In the genomic region with DNA sequence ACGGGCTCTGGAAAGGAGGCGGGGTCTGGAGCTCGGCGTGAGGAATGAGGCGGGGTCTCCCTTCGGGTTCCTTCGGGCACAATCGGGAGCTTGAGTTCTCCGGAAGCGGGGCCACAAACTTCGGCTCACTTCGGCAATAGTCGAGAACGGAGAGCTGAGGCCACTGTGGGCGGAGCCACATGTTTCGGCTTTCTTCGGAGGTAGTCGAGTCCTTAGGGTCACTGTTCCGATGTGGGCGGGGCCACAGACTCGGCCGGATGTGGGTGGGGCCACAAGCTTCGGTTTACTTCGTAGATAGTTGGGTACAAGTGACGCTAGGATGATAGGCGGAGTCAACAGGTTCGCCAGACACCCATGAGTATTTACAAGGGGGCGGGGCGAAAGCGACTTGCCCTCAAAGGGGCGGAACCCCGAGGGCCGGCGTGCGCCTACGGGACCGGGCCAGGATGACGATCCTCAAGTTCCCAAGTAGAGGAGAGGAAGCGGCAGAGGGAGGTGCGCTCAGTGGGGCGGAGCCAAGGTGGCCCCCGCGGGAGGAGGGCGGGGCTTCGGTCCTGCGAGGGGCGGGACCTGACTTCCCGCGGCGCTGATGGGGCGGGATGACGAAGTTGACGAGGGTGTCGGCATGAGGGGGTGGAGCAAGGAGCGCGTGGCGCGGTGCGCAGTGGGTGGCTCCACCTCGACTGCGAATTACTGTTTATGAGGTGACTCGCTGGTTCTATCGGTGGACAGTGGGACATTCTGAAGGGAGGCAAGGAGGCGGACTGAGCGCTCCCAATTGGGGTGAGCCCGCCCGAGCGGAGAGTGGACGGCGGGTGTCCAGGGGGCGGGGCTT, we compare ENCODE assay signal across 8 cellular contexts. TPM values are rescaled to one million over a fixed set of nuclear protein-coding genes. Genes with fewer than 3 reads are reported as not detected.
DNase-seq lines count a peak whose midpoint lies in the region; ATAC-seq, FAIRE-seq and TF ChIP-seq lines count a peak whose summit lies in the region.

No MANE protein-coding gene starts in this region.

- H4K91ac ChIP-seq in H1 (replicated peaks; ENCODE audit: insufficient read length, low read length), result peak overlapping the region; percentile 86

- no peak for TF ChIP-seq RAD21 in H1 (IDR thresholded peaks at IDR 0.05 in 1 of 2, conservative IDR thresholded peaks at IDR 0.05 in 1 of 2; ENCODE audit: low read depth in 2 of 2, low read length in 2 of 2)

- H2BK12ac ChIP-seq in H1 (ENCODE audit: low read depth, low read length), result peak overlapping the region; percentile 100

- H2BK120ac ChIP-seq in H1 (replicated peaks; ENCODE audit: low read depth, low read length), result peak overlapping the region; percentile 50

- peak overlapping the region; percentile 30 for H3K4ac ChIP-seq in H1 (replicated peaks; ENCODE audit: insufficient read length, low read depth, low read length)

- H3K27ac ChIP-seq in H1 (ENCODE audit: low read depth, low read length), result peak overlapping the region; percentile 99

- WGBS in H1 (ENCODE audit: extremely low coverage in 1 of 2, insufficient coverage in 1 of 2, insufficient read length in 1 of 2, insufficient replicate concordance in 2 of 2, low coverage in 1 of 2, low lambda C conversion rate in 2 of 2, missing lambda C conversion rate in 1 of 2), 2 experiments, result 1% methylated on average over 51 of the region's 71 CpGs; no CpG with 5 or more reads in 1 of the 2 experiments

- no peak overlapping the region for H3K23ac ChIP-seq in H1 (ENCODE audit: insufficient read length)

- peaks cover 0 to 10% of the 10 kb centered on the region in 2 experiments for H4K20me1 ChIP-seq in H1 (replicated peaks in 1 of 2; ENCODE audit: control insufficient read depth in 1 of 2, insufficient read depth in 2 of 2, low read length in 2 of 2)

- DNase-seq in Caco-2, result peak; percentile 100
- DNase-seq in HUDEP-2 (lab: John Stamatoyannopoulos, UW; ENCODE audit: unreplicated experiment in 76 of 76), result peak; percentile 99 to 100 (median 100)
- DNase-seq in NOMO-1 treated with dmso at 0.1 percent for 144 hours (lab: John Stamatoyannopoulos, UW; ENCODE audit: unreplicated experiment), result peak; percentile 100
- peak; percentile 100 for DNase-seq in activated CD8-positive, alpha-beta memory T cell treated with anti-CD3 and anti-CD28 coated beads, Interleukin-2, amount 50 U/mL, for 1 hour (ENCODE audit: extremely low read depth)
- peak; percentile 100 for DNase-seq in H1 (ENCODE audit: low read depth in 1 of 2, low spot score in 2 of 2)
- peak; percentile 99 to 100 for DNase-seq in memory B cell (ENCODE audit: low spot score in 2 of 2)
- DNase-seq in stimulated activated CD8-positive, alpha-beta memory T cell treated with anti-CD3 and anti-CD28 coated beads, Interleukin-12 subunit alpha, Interleukin-12 subunit beta, amount 100 ng/mL, for 1 hour (ENCODE audit: low read depth), result peak; percentile 100

- H3K79me2 ChIP-seq in H1 (ENCODE audit: control insufficient read depth in 1 of 2, insufficient read depth in 2 of 2, low read length in 2 of 2), result peaks cover 3 to 32% of the 10 kb centered on the region in 2 experiments; a peak in 3 of 4 replicates

- H3K9me3 Mint-ChIP-seq in Caco-2 (ENCODE audit: unreplicated experiment), result no peaks in the 10 kb centered on the region
- H3K9me3 Mint-ChIP-seq in memory B cell, result no peaks in the 10 kb centered on the region

- TF ChIP-seq CTCF in Caco-2 (IDR thresholded peaks at IDR 0.05; ENCODE audit: insufficient read depth in 1 of 2, low read depth in 1 of 2, low read length in 1 of 2, severe bottlenecking in 1 of 2, unreplicated experiment in 1 of 2) (no peak), H1 (IDR thresholded peaks at IDR 0.05; ENCODE audit: control extremely low read depth in 1 of 3, insufficient read depth in 1 of 3, low read depth in 1 of 3, low read length in 3 of 3) (no peak)

- H3K9me3 ChIP-seq in Caco-2 (no peaks in the 10 kb centered on the region), H1 (ENCODE audit: insufficient read depth in 2 of 2, low read depth in 1 of 2, low read length in 1 of 2) (no peaks in the 10 kb centered on the region)

- peak overlapping the region; percentile 98 for H3K27ac Mint-ChIP-seq in Caco-2 (ENCODE audit: unreplicated experiment)
- H3K27ac Mint-ChIP-seq in memory B cell, result peak overlapping the region; percentile 100

- H3K4me1 Mint-ChIP-seq in Caco-2 (ENCODE audit: low read depth, unreplicated experiment), result peaks cover 34% of the 10 kb centered on the region
- peaks cover 17% of the 10 kb centered on the region for H3K4me1 Mint-ChIP-seq in memory B cell

- peak overlapping the region; percentile 97 for H4K5ac ChIP-seq in H1 (ENCODE audit: insufficient read length, low read depth, low read length)

- H3K36me3 ChIP-seq in Caco-2 (ENCODE audit: control insufficient read depth, insufficient read depth, low read length) (no peaks in the 10 kb centered on the region; the same call in 1 of the 2 replicates), H1 (ENCODE audit: control insufficient read depth in 2 of 4, insufficient read depth in 4 of 4, low read length in 3 of 4) (peaks cover 4 to 21% (median 7%) of the 10 kb centered on the region in 4 experiments; a peak in 7 of 8 replicates)

- H2AK5ac ChIP-seq in H1 (ENCODE audit: low read depth, low read length), result no peak overlapping the region

- H3K4me3 ChIP-seq in Caco-2 (ENCODE audit: low read depth, low read length), result peak overlapping the region; percentile 97
- H3K4me3 ChIP-seq in H1 (ENCODE audit: extremely low read depth in 1 of 4, insufficient read depth in 2 of 4, low read depth in 3 of 4, low read length in 4 of 4), result peak overlapping the region; percentile 67 to 96 (median 83)

- peaks cover 13% of the 10 kb centered on the region for H3K79me1 ChIP-seq in H1 (ENCODE audit: low read depth, low read length)

- H3K23me2 ChIP-seq in H1 (ENCODE audit: low read depth, low read length), result peaks cover 11% of the 10 kb centered on the region

- H4K8ac ChIP-seq in H1 (ENCODE audit: extremely low read depth, insufficient read depth, low read length), result peak overlapping the region; percentile 99

- H3K27me3 ChIP-seq in Caco-2 (replicated peaks; ENCODE audit: control insufficient read depth, insufficient read depth, low read length) (no peaks in the 10 kb centered on the region), H1 (replicated peaks in 1 of 4; ENCODE audit: control insufficient read depth in 3 of 4, extremely low read depth in 1 of 4, insufficient read depth in 3 of 4, low read length in 3 of 4) (no peaks in the 10 kb centered on the region)

- peak overlapping the region; percentile 85 for H3K4me3 Mint-ChIP-seq in Caco-2 (ENCODE audit: unreplicated experiment)
- peak overlapping the region; percentile 95 for H3K4me3 Mint-ChIP-seq in memory B cell

- POLR2A ChIA-PET in Caco-2 (lab: Charles Lee), result interaction anchor here (0.5 to 5.7 kb wide), 20 partner anchors 10 to 322 kb away, joined by 3 to 98 read pairs (median 5); a partner anchor contains a TSS
- POLR2A ChIA-PET in H1 (lab: Charles Lee; ENCODE audit: partially characterized antibody), result interaction anchor here (0.6 to 28.7 kb wide), 14 partner anchors 10 to 238 kb away, joined by 3 to 909 read pairs (median 6); a partner anchor contains a TSS

- CTCF ChIA-PET in Caco-2 (lab: Charles Lee) (interaction anchor here (0.6 to 3.4 kb wide), 21 partner anchors 10 to 1464 kb away, joined by 3 to 56 read pairs (median 4); a partner anchor contains a TSS), H1 (lab: Charles Lee; ENCODE audit: partially characterized antibody) (interaction anchor here (0.5 to 2.3 kb wide), 9 partner anchors 9 to 202 kb away, joined by 3 to 7 read pairs (median 4); no protein-coding TSS in a partner anchor)

- peak overlapping the region; percentile 100 for H2BK5ac ChIP-seq in H1 (ENCODE audit: low read depth, low read length)

- H3K27me3 Mint-ChIP-seq in Caco-2 (ENCODE audit: insufficient read depth, unreplicated experiment), result no peaks in the 10 kb centered on the region
- no peaks in the 10 kb centered on the region for H3K27me3 Mint-ChIP-seq in memory B cell

- H3K14ac ChIP-seq in H1 (ENCODE audit: insufficient read length), result no peak overlapping the region

- H3K18ac ChIP-seq in H1 (ENCODE audit: extremely low read depth, low read length), result peak overlapping the region; percentile 99

- H3K56ac ChIP-seq in H1 (replicated peaks; ENCODE audit: insufficient read length, low read depth, low read length), result peak overlapping the region; percentile 93

- peak overlapping the region; percentile 67 to 99 (median 93) for H3K9ac ChIP-seq in H1 (replicated peaks in 1 of 4; ENCODE audit: extremely low read depth in 1 of 4, low read depth in 3 of 4, low read length in 3 of 4)

- intact Hi-C loops in Caco-2 (cut with micrococcal nuclease; ENCODE audit: unreplicated experiment), result loop anchor here (1.0 to 5.0 kb wide), 7 partner anchors 10 to 272 kb away; a partner anchor contains a TSS

- peak overlapping the region; percentile 77 to 97 for H3K4me2 ChIP-seq in H1 (ENCODE audit: insufficient read depth in 1 of 2, low read depth in 2 of 2, low read length in 2 of 2)

- BruUV-seq in Caco-2 (replicated peaks; lab: Mats Ljungman, UMichigan), result no TSS peak

- no peak overlapping the region for H2BK20ac ChIP-seq in H1 (ENCODE audit: low read length)

- peak overlapping the region; percentile 94; the same call in 1 of the 2 replicates for H2BK15ac ChIP-seq in H1 (ENCODE audit: low read length)

- peak; percentile 73 to 79; a peak in 2 of 3 replicates for TF ChIP-seq POLR2A in H1 (IDR thresholded peaks at IDR 0.05; ENCODE audit: control extremely low read depth in 1 of 2, low read depth in 2 of 2, low read length in 2 of 2)

- 0 out of 2 replicates have a peak, but pooled peaks cover 6% of the 10 kb centered on the region for H3K4me1 ChIP-seq in Caco-2
- H3K4me1 ChIP-seq in H1 (replicated peaks in 1 of 4; ENCODE audit: control insufficient read depth in 3 of 4, insufficient read depth in 4 of 4, low read length in 3 of 4), result peaks cover 3 to 12% (median 7%) of the 10 kb centered on the region in 4 experiments; a peak in 5 of 7 replicates

- ATAC-seq in GM21390 (IDR thresholded peaks at IDR 0.05; ENCODE audit: unreplicated experiment), result peak; percentile 43
- ATAC-seq in memory B cell (ENCODE audit: low read depth), result peak; percentile 48

- no peak for TF ChIP-seq EP300 in H1 (IDR thresholded peaks at IDR 0.05; ENCODE audit: borderline replicate concordance in 1 of 2, low read depth in 2 of 2, low read length in 2 of 2)

- H3K36me3 Mint-ChIP-seq in Caco-2 (ENCODE audit: insufficient read depth, unreplicated experiment) (peaks cover 75% of the 10 kb centered on the region), memory B cell (peaks cover 10% of the 10 kb centered on the region)

- peak overlapping the region; percentile 85; the same call in 1 of the 2 replicates for H2AFZ ChIP-seq in H1 (ENCODE audit: low read length)

- peak; percentile 96 for FAIRE-seq in H1 (lab: Jason Lieb, UNC)

RNA-seq across cellular contexts. Expression of a gene that starts 0.5 kb away (rescaled TPM):
- 137 and 149 TPM in 2 replicates for total RNA-seq in Caco-2 (2022)
- 90.9 and 103 TPM in 2 replicates for total RNA-seq in H1 (2021; fragmentation: NEBNext Ultra II Directional; extraction: Animal tissue kit (Norgen Biotek cat#: 25700))
- polyA plus RNA-seq in H1 (2011; rRNA removed), result 85.5 and 147 TPM in 2 replicates
- polyA plus RNA-seq in H1 (2011; cell fraction: cytosol; rRNA removed), result 55.1 TPM
- 111 TPM for polyA plus RNA-seq in H1 (2011; cell fraction: nucleus; rRNA removed)
- polyA plus RNA-seq in H1 (2012, experiment 1 of 2), result 67.8 to 94.5 TPM (median 90.7 TPM) in 4 replicates
- polyA plus RNA-seq in H1 (2012, experiment 2 of 2), result 98.0 TPM
- polyA plus RNA-seq in H1 (2013, experiment 1 of 2), result 186 TPM
- 198 TPM for polyA plus RNA-seq in H1 (2013, experiment 2 of 2)
- 25.7 and 31.5 TPM in 2 replicates for polyA minus RNA-seq in H1 (2011; rRNA and poly(A)+ RNA removed)
- 60.0 TPM for polyA minus RNA-seq in H1 (2011; cell fraction: cytosol; rRNA and poly(A)+ RNA removed)
- 54.3 TPM for polyA minus RNA-seq in H1 (2011; cell fraction: nucleus; rRNA and poly(A)+ RNA removed)

RNA-seq across cellular contexts. Expression of a gene that starts 1.2 kb away (rescaled TPM):
- total RNA-seq in Caco-2 (2022), result 42.6 TPM in 2 replicates
- total RNA-seq in H1 (2021; fragmentation: NEBNext Ultra II Directional; extraction: Animal tissue kit (Norgen Biotek cat#: 25700)), result 22.5 and 24.2 TPM in 2 replicates
- polyA plus RNA-seq in H1 (2011; rRNA removed), result 52.3 and 55.4 TPM in 2 replicates
- polyA plus RNA-seq in H1 (2011; cell fraction: cytosol; rRNA removed), result 35.5 TPM
- polyA plus RNA-seq in H1 (2011; cell fraction: nucleus; rRNA removed), result 34.2 TPM
- polyA plus RNA-seq in H1 (2012, experiment 1 of 2), result 10.7 to 23.5 TPM (median 21.4 TPM) in 4 replicates
- 30.6 TPM for polyA plus RNA-seq in H1 (2012, experiment 2 of 2)
- polyA plus RNA-seq in H1 (2013, experiment 1 of 2), result 23.3 TPM
- polyA plus RNA-seq in H1 (2013, experiment 2 of 2), result 23.9 TPM
- polyA minus RNA-seq in H1 (2011; rRNA and poly(A)+ RNA removed), result 9.1 and 15.3 TPM in 2 replicates
- polyA minus RNA-seq in H1 (2011; cell fraction: cytosol; rRNA and poly(A)+ RNA removed), result 14.9 TPM
- 13.4 TPM for polyA minus RNA-seq in H1 (2011; cell fraction: nucleus; rRNA and poly(A)+ RNA removed)

RNA-seq across cellular contexts. Expression of a gene that starts 10.8 kb away (rescaled TPM):
- 1,040 and 1,045 TPM in 2 replicates for total RNA-seq in Caco-2 (2022)
- total RNA-seq in H1 (2021; fragmentation: NEBNext Ultra II Directional; extraction: Animal tissue kit (Norgen Biotek cat#: 25700)), result 1,609 and 1,661 TPM in 2 replicates
- 4,172 and 4,900 TPM in 2 replicates for polyA plus RNA-seq in H1 (2011; rRNA removed)
- polyA plus RNA-seq in H1 (2011; cell fraction: cytosol; rRNA removed), result 5,332 TPM
- 5,270 TPM for polyA plus RNA-seq in H1 (2011; cell fraction: nucleus; rRNA removed)
- 3,362 to 4,178 TPM (median 3,966 TPM) in 4 replicates for polyA plus RNA-seq in H1 (2012, experiment 1 of 2)
- 9,430 TPM for polyA plus RNA-seq in H1 (2012, experiment 2 of 2)
- 2,233 TPM for polyA plus RNA-seq in H1 (2013, experiment 1 of 2)
- 2,125 TPM for polyA plus RNA-seq in H1 (2013, experiment 2 of 2)
- polyA minus RNA-seq in H1 (2011; rRNA and poly(A)+ RNA removed), result 567 and 625 TPM in 2 replicates
- polyA minus RNA-seq in H1 (2011; cell fraction: cytosol; rRNA and poly(A)+ RNA removed), result 569 TPM
- polyA minus RNA-seq in H1 (2011; cell fraction: nucleus; rRNA and poly(A)+ RNA removed), result 727 TPM

RNA-seq across cellular contexts. Expression of a gene that starts 16.9 kb away (rescaled TPM):
- total RNA-seq in Caco-2 (2022), result 38.9 and 45.9 TPM in 2 replicates
- 5.5 and 6.8 TPM in 2 replicates for total RNA-seq in H1 (2021; fragmentation: NEBNext Ultra II Directional; extraction: Animal tissue kit (Norgen Biotek cat#: 25700))
- polyA plus RNA-seq in H1 (2011; rRNA removed), result 6.3 and 12.8 TPM in 2 replicates
- polyA plus RNA-seq in H1 (2011; cell fraction: cytosol; rRNA removed), result 4.3 TPM
- 15.9 TPM for polyA plus RNA-seq in H1 (2011; cell fraction: nucleus; rRNA removed)
- 6.0 to 13.0 TPM (median 9.6 TPM) in 4 replicates for polyA plus RNA-seq in H1 (2012, experiment 1 of 2)
- 4.5 TPM for polyA plus RNA-seq in H1 (2012, experiment 2 of 2)
- 4.2 TPM for polyA plus RNA-seq in H1 (2013, experiment 1 of 2)
- polyA plus RNA-seq in H1 (2013, experiment 2 of 2), result 5.4 TPM
- polyA minus RNA-seq in H1 (2011; rRNA and poly(A)+ RNA removed), result 0.57 and 0.85 TPM in 2 replicates
- not detected for polyA minus RNA-seq in H1 (2011; cell fraction: cytosol; rRNA and poly(A)+ RNA removed)
- 2.9 TPM for polyA minus RNA-seq in H1 (2011; cell fraction: nucleus; rRNA and poly(A)+ RNA removed)

RNA-seq across cellular contexts. Expression of a gene that starts 30.4 kb away (rescaled TPM):
- total RNA-seq in Caco-2 (2022), result 6.6 and 6.9 TPM in 2 replicates
- 4.4 and 4.6 TPM in 2 replicates for total RNA-seq in H1 (2021; fragmentation: NEBNext Ultra II Directional; extraction: Animal tissue kit (Norgen Biotek cat#: 25700))
- 1.2 and 1.5 TPM in 2 replicates for polyA plus RNA-seq in H1 (2011; rRNA removed)
- 2.4 TPM for polyA plus RNA-seq in H1 (2011; cell fraction: cytosol; rRNA removed)
- 2.1 TPM for polyA plus RNA-seq in H1 (2011; cell fraction: nucleus; rRNA removed)
- 3.9 to 5.0 TPM (median 4.4 TPM) in 4 replicates for polyA plus RNA-seq in H1 (2012, experiment 1 of 2)
- polyA plus RNA-seq in H1 (2012, experiment 2 of 2), result 2.5 TPM
- polyA plus RNA-seq in H1 (2013, experiment 1 of 2), result 4.3 TPM
- 4.5 TPM for polyA plus RNA-seq in H1 (2013, experiment 2 of 2)
- 0.10 and 0.25 TPM in 2 replicates for polyA minus RNA-seq in H1 (2011; rRNA and poly(A)+ RNA removed)
- 0.95 TPM for polyA minus RNA-seq in H1 (2011; cell fraction: cytosol; rRNA and poly(A)+ RNA removed)
- 1.6 TPM for polyA minus RNA-seq in H1 (2011; cell fraction: nucleus; rRNA and poly(A)+ RNA removed)

Comparison
In these comparisons a context has a peak if more than half of its experiments do, and no peak if none do; other contexts are left out.
1. Peak in every context shown above with its lines: DNase-seq, ATAC-seq, H3K4me3 ChIP-seq and H3K27ac ChIP-seq.